In the genomic region with DNA sequence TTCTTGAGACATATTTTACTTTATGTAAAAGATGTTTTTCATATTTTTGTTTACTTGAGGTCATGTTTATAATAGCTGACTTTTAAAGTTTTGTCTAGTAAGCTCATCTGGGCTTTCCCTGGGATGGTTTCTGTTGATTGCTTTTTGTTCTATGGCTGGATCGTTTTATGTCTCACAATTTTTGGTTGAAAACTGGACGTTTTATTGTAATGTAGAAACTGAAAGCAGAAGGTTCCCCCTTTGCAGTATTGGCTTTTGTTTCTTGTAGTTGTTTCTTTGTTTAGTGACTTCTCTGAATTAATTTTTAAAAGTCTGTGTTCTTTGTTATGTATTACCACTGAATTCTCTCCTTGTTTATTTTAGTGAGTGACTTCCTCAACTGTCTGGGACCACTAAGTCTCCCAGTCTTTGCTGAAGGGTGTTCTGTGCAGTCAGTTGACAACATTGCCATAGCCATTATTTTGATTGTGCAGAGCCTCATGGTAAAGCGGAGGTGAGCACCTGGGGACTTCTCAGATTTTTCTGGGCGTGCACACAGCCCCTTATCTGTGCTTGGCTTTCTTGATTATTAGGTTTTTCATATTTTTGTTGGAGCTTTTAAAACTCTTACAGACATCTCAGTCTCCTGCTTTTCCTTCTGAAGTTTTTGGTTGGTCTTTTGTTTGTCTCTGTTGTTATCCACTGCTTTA, we compare ENCODE assay signal across 10 cellular contexts. TPM values are rescaled to one million over a fixed set of nuclear protein-coding genes. Genes with fewer than 3 reads are reported as not detected.
DNase-seq lines count a peak whose midpoint lies in the region; ATAC-seq, FAIRE-seq and TF ChIP-seq lines count a peak whose summit lies in the region.
"Had no signal": no experiment of that assay in that cellular context is flagged by ENCODE, and none has a peak within 500 bp of the region (broad histone marks: within the 10 kb centered on the region; RNA-seq: fewer than 3 reads in every experiment).

No MANE protein-coding gene starts in this region.

- peak overlapping the region; percentile 79 for H3K27ac Mint-ChIP-seq in activated T-cell treated with anti-CD3 and anti-CD28 coated beads, Interleukin-2, amount 50 U/mL, for 72 hours
- peak overlapping the region; percentile 37 for H3K27ac Mint-ChIP-seq in activated naive CD8-positive, alpha-beta T cell treated with anti-CD3 and anti-CD28 coated beads, Interleukin-2, amount 10 ng/mL, durations not matched to agents 7 days and 5 days

- FAIRE-seq in pancreas (lab: Jason Lieb, UNC), result no peak

- no peak for DNase-seq in activated T-cell treated with anti-CD3 and anti-CD28 coated beads, Interleukin-2, amount 50 U/mL, for 72 hours
- no peak for DNase-seq in activated T-cell treated with anti-CD3 and anti-CD28 coated beads, Interleukin-2, amount 50 U/mL, for 1 hour
- no peak for DNase-seq in activated naive CD8-positive, alpha-beta T cell treated with anti-CD3 and anti-CD28 coated beads, Interleukin-2, amount 10 ng/mL, durations not matched to agents 7 days and 5 days
- no peak for DNase-seq in pancreas
- no peak for DNase-seq in medulla oblongata (ENCODE audit: extremely low spot score)
- no peak for DNase-seq in CD1c-positive myeloid dendritic cell (ENCODE audit: extremely low spot score)
- DNase-seq in HUDEP-2 (lab: John Stamatoyannopoulos, UW; ENCODE audit: unreplicated experiment in 76 of 76), result no peak
- DNase-seq: NCI-H2171 had no signal

- WGBS in pancreas, 2 donors, result 31 to 39% methylated on average over 4 of the region's 4 CpGs

- POLR2A ChIA-PET in activated naive CD8-positive, alpha-beta T cell treated with anti-CD3 and anti-CD28 coated beads, Interleukin-2, amount 10 ng/mL, durations not matched to agents 7 days and 5 days (lab: Charles Lee), result no interaction called here

- no peaks in the 10 kb centered on the region for H3K9me3 ChIP-seq in pancreas

- H3K4me1 ChIP-seq in pancreas, result peaks cover 18 to 35% (median 30%) of the 10 kb centered on the region in 3 donors

- peaks cover 5 to 26% of the 10 kb centered on the region in 2 donors for H3K36me3 Mint-ChIP-seq in activated T-cell treated with anti-CD3 and anti-CD28 coated beads, Interleukin-2, amount 50 U/mL, for 72 hours (ENCODE audit: insufficient read depth in 2 of 2)
- H3K36me3 Mint-ChIP-seq in activated naive CD8-positive, alpha-beta T cell treated with anti-CD3 and anti-CD28 coated beads, Interleukin-2, amount 10 ng/mL, durations not matched to agents 7 days and 5 days, result peaks cover 16% of the 10 kb centered on the region

- no peaks in the 10 kb centered on the region for H3K27me3 ChIP-seq in pancreas

- peaks cover 73% of the 10 kb centered on the region for H3K4me1 Mint-ChIP-seq in activated T-cell treated with anti-CD3 and anti-CD28 coated beads, Interleukin-2, amount 50 U/mL, for 72 hours (ENCODE audit: low read depth)
- peaks cover 34% of the 10 kb centered on the region for H3K4me1 Mint-ChIP-seq in activated naive CD8-positive, alpha-beta T cell treated with anti-CD3 and anti-CD28 coated beads, Interleukin-2, amount 10 ng/mL, durations not matched to agents 7 days and 5 days

- H3K27ac ChIP-seq in pancreas, result no peak overlapping the region
- H3K27ac ChIP-seq: coronary artery had no signal

- ATAC-seq in activated T-cell treated with anti-CD3 and anti-CD28 coated beads, Interleukin-2, amount 50 U/mL, for 72 hours (replicated peaks in 1 of 2), result peak in 1 of 2 donors; percentile 38
- ATAC-seq in HG03378 (IDR thresholded peaks at IDR 0.05; ENCODE audit: unreplicated experiment) (peak; percentile 31), pancreas (peak; percentile 30 to 67 (median 43))
- ATAC-seq in activated naive CD8-positive, alpha-beta T cell treated with anti-CD3 and anti-CD28 coated beads, Interleukin-2, amount 10 ng/mL, durations not matched to agents 7 days and 5 days (ENCODE audit: low read depth), result no peak

- peak overlapping the region; percentile 54 to 84 for H3K4me3 Mint-ChIP-seq in activated T-cell treated with anti-CD3 and anti-CD28 coated beads, Interleukin-2, amount 50 U/mL, for 72 hours
- peak overlapping the region; percentile 37 for H3K4me3 Mint-ChIP-seq in activated naive CD8-positive, alpha-beta T cell treated with anti-CD3 and anti-CD28 coated beads, Interleukin-2, amount 10 ng/mL, durations not matched to agents 7 days and 5 days

- no peak overlapping the region for H3K4me3 ChIP-seq in pancreas
- H3K4me3 ChIP-seq: coronary artery had no signal

- peaks cover 0 to 8% of the 10 kb centered on the region in 2 donors for H3K9me3 Mint-ChIP-seq in activated T-cell treated with anti-CD3 and anti-CD28 coated beads, Interleukin-2, amount 50 U/mL, for 72 hours
- H3K9me3 Mint-ChIP-seq in activated naive CD8-positive, alpha-beta T cell treated with anti-CD3 and anti-CD28 coated beads, Interleukin-2, amount 10 ng/mL, durations not matched to agents 7 days and 5 days, result peaks cover 2% of the 10 kb centered on the region

- H3K36me3 ChIP-seq in pancreas, result no peaks in the 10 kb centered on the region

- intact Hi-C loops in pancreas (cut with DNase I), result no loop called here

- no peak for TF ChIP-seq CTCF in pancreas (IDR thresholded peaks at IDR 0.05)

- H3K27me3 Mint-ChIP-seq in activated T-cell treated with anti-CD3 and anti-CD28 coated beads, Interleukin-2, amount 50 U/mL, for 72 hours (ENCODE audit: low read depth), result no peaks in the 10 kb centered on the region
- no peaks in the 10 kb centered on the region for H3K27me3 Mint-ChIP-seq in activated naive CD8-positive, alpha-beta T cell treated with anti-CD3 and anti-CD28 coated beads, Interleukin-2, amount 10 ng/mL, durations not matched to agents 7 days and 5 days

RNA-seq across cellular contexts. Expression of a gene that starts 31.0 kb away (rescaled TPM):
- total RNA-seq in activated T-cell treated with anti-CD3 and anti-CD28 coated beads, Interleukin-2, amount 50 U/mL, for 72 hours, result 10 to 100 TPM; 36.4 to 51.0 TPM
- total RNA-seq in activated naive CD8-positive, alpha-beta T cell treated with anti-CD3 and anti-CD28 coated beads, Interleukin-2, amount 10 ng/mL, durations not matched to agents 7 days and 5 days, result 10 to 100 TPM; 31.3 to 37.5 TPM
- 10 to 100 TPM in 5 of 6 donors, 1 to 10 TPM in 1; 8.7 to 27.5 (median 16.3) TPM for total RNA-seq in pancreas
- polyA plus RNA-seq in pancreas, result 10 to 100 TPM in 1 of 2 donors, 1 to 10 TPM in 1; 5.5 to 16.9 TPM
